In genomic region chr11:10454902-10455631, GRCh38 we compare ENCODE assay signal across 1 cellular context.
TF ChIP-seq lines count a peak whose summit lies in the region.

Gene AMPD3, plus strand, starts transcription at chr11:10455264. Its CDS starts 6,256 bp downstream, at chr11:10461520.

TF ChIP-seq in GM12878, 131 proteins besides CTCF, POLR2A, EP300 and RAD21 (continued from another document):
- no peak for TF ChIP-seq CREB1 (IDR thresholded peaks at IDR 0.05; ENCODE audit: low read depth)
- peak; percentile 81 for TF ChIP-seq CBFB (IDR thresholded peaks at IDR 0.05; ENCODE audit: low read depth)
- TF ChIP-seq USF2 (IDR thresholded peaks at IDR 0.05; ENCODE audit: borderline replicate concordance, low read depth, low read length) = no peak
- TF ChIP-seq ATF7 (IDR thresholded peaks at IDR 0.05; ENCODE audit: low read depth) = peak; percentile 79
- 0 out of 2 replicates have a peak, but pooled peaks have one; percentile 30 for TF ChIP-seq CBX5 (IDR thresholded peaks at IDR 0.05; ENCODE audit: low read depth)
- TF ChIP-seq BACH1 (IDR thresholded peaks at IDR 0.05; ENCODE audit: borderline replicate concordance) = no peak
- TF ChIP-seq IKZF1 (conservative IDR thresholded peaks at IDR 0.05) = peak; percentile 80
- TF ChIP-seq PKNOX1 (IDR thresholded peaks at IDR 0.05) = no peak
